In genomic region chr3:15859507-15860013, GRCh38 we compare ENCODE assay signal across 1 cellular context.
TF ChIP-seq lines count a peak whose summit lies in the region.

No MANE protein-coding gene starts in this region.

TF ChIP-seq in HepG2, 621 proteins besides CTCF, POLR2A, EP300 and RAD21 (continued from another document and continues in another):
- 0 out of 2 replicates have a peak, but pooled peaks have one; percentile 1 for TF ChIP-seq ARID4A (CRISPR knock-in tag; IDR thresholded peaks at IDR 0.05; ENCODE audit: borderline replicate concordance)
- no peak for TF ChIP-seq SMAD3 (CRISPR knock-in tag; IDR thresholded peaks at IDR 0.05)
- no peak for TF ChIP-seq RORA (CRISPR knock-in tag; IDR thresholded peaks at IDR 0.05)
- TF ChIP-seq ZFX (CRISPR knock-in tag; IDR thresholded peaks at IDR 0.05; ENCODE audit: low read depth), result no peak
- TF ChIP-seq RXRB (CRISPR knock-in tag; IDR thresholded peaks at IDR 0.05; ENCODE audit: borderline replicate concordance), result no peak
- no peak for TF ChIP-seq PHF20 (CRISPR knock-in tag; IDR thresholded peaks at IDR 0.05)
- TF ChIP-seq, protein P1, sequence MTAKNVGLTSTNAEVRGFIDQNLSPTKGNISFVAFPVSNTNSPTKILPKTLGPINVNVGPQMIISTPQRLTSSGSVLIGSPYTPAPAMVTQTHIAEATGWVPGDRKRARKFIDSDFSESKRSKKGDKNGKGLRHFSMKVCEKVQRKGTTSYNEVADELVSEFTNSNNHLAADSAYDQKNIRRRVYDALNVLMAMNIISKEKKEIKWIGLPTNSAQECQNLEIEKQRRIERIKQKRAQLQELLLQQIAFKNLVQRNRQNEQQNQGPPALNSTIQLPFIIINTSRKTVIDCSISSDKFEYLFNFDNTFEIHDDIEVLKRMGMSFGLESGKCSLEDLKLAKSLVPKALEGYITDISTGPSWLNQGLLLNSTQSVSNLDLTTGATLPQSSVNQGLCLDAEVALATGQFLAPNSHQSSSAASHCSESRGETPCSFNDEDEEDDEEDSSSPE (CRISPR knock-in tag; IDR thresholded peaks at IDR 0.05), result peak; percentile 66; the same call in 1 of the 2 replicates
- no peak for TF ChIP-seq ZNF430 (CRISPR knock-in tag; IDR thresholded peaks at IDR 0.05)
- TF ChIP-seq ZNF660 (CRISPR knock-in tag; IDR thresholded peaks at IDR 0.05; ENCODE audit: borderline replicate concordance, low read depth), result no peak
- TF ChIP-seq TP53 (CRISPR knock-in tag; conservative IDR thresholded peaks at IDR 0.05), result no peak
- TF ChIP-seq MAZ (IDR thresholded peaks at IDR 0.05; ENCODE audit: borderline replicate concordance, low read depth, low read length), result peak; percentile 41; the same call in 1 of the 2 replicates
- peak; percentile 83; the same call in 1 of the 2 replicates for TF ChIP-seq MAZ (CRISPR knock-in tag; IDR thresholded peaks at IDR 0.05; ENCODE audit: low read depth)
- no peak for TF ChIP-seq MEIS2 (CRISPR knock-in tag; IDR thresholded peaks at IDR 0.05)
- TF ChIP-seq SMAD9 (CRISPR knock-in tag; IDR thresholded peaks at IDR 0.05), result no peak
- TF ChIP-seq POLR2G (IDR thresholded peaks at IDR 0.05; ENCODE audit: low read depth, low read length), result peak; percentile 62
- no peak for TF ChIP-seq DNMT1 (CRISPR knock-in tag; IDR thresholded peaks at IDR 0.05)
- TF ChIP-seq NFYB (CRISPR knock-in tag; IDR thresholded peaks at IDR 0.05), result peak; percentile 83
- TF ChIP-seq HOXD1 (CRISPR knock-in tag; IDR thresholded peaks at IDR 0.05), result 0 out of 2 replicates have a peak, but pooled peaks have one; percentile 8
- TF ChIP-seq KMT2B (CRISPR knock-in tag; IDR thresholded peaks at IDR 0.05), result peak; percentile 65; the same call in 1 of the 2 replicates
- TF ChIP-seq ZNF451 (CRISPR knock-in tag; IDR thresholded peaks at IDR 0.05), result no peak
- no peak for TF ChIP-seq DPF2 (CRISPR knock-in tag; IDR thresholded peaks at IDR 0.05; ENCODE audit: borderline replicate concordance, low read depth)
- TF ChIP-seq ATF7-NPFF (CRISPR knock-in tag; IDR thresholded peaks at IDR 0.05; ENCODE audit: low read depth), result no peak
- TF ChIP-seq ISL2 (CRISPR knock-in tag; IDR thresholded peaks at IDR 0.05), result no peak; the same call in 1 of the 2 replicates
- no peak for TF ChIP-seq ZBTB3 (CRISPR knock-in tag; IDR thresholded peaks at IDR 0.05; ENCODE audit: borderline replicate concordance, low read depth)
- no peak for TF ChIP-seq CREM (IDR thresholded peaks at IDR 0.05)
- TF ChIP-seq CREM (CRISPR knock-in tag; IDR thresholded peaks at IDR 0.05), result no peak
- no peak for TF ChIP-seq ZBTB1 (CRISPR knock-in tag; IDR thresholded peaks at IDR 0.05; ENCODE audit: borderline replicate concordance)
- no peak for TF ChIP-seq SOX5 (CRISPR knock-in tag; IDR thresholded peaks at IDR 0.05; ENCODE audit: borderline replicate concordance)
- TF ChIP-seq RBM22 (optimal IDR thresholded peaks at IDR 0.05; ENCODE audit: low read length), result no peak
- TF ChIP-seq TFAP4 (IDR thresholded peaks at IDR 0.05; ENCODE audit: borderline replicate concordance, low read depth), result no peak
- 0 out of 2 replicates have a peak, but pooled peaks have one; percentile 11 for TF ChIP-seq HBP1 (CRISPR knock-in tag; IDR thresholded peaks at IDR 0.05; ENCODE audit: low read depth)
- TF ChIP-seq, protein P2, sequence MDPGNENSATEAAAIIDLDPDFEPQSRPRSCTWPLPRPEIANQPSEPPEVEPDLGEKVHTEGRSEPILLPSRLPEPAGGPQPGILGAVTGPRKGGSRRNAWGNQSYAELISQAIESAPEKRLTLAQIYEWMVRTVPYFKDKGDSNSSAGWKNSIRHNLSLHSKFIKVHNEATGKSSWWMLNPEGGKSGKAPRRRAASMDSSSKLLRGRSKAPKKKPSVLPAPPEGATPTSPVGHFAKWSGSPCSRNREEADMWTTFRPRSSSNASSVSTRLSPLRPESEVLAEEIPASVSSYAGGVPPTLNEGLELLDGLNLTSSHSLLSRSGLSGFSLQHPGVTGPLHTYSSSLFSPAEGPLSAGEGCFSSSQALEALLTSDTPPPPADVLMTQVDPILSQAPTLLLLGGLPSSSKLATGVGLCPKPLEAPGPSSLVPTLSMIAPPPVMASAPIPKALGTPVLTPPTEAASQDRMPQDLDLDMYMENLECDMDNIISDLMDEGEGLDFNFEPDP (CRISPR knock-in tag; conservative IDR thresholded peaks at IDR 0.05), result no peak
- TF ChIP-seq ZNF205 (CRISPR knock-in tag; IDR thresholded peaks at IDR 0.05), result no peak
- no peak for TF ChIP-seq FOXP4 (CRISPR knock-in tag; IDR thresholded peaks at IDR 0.05)
- TF ChIP-seq, protein P3, sequence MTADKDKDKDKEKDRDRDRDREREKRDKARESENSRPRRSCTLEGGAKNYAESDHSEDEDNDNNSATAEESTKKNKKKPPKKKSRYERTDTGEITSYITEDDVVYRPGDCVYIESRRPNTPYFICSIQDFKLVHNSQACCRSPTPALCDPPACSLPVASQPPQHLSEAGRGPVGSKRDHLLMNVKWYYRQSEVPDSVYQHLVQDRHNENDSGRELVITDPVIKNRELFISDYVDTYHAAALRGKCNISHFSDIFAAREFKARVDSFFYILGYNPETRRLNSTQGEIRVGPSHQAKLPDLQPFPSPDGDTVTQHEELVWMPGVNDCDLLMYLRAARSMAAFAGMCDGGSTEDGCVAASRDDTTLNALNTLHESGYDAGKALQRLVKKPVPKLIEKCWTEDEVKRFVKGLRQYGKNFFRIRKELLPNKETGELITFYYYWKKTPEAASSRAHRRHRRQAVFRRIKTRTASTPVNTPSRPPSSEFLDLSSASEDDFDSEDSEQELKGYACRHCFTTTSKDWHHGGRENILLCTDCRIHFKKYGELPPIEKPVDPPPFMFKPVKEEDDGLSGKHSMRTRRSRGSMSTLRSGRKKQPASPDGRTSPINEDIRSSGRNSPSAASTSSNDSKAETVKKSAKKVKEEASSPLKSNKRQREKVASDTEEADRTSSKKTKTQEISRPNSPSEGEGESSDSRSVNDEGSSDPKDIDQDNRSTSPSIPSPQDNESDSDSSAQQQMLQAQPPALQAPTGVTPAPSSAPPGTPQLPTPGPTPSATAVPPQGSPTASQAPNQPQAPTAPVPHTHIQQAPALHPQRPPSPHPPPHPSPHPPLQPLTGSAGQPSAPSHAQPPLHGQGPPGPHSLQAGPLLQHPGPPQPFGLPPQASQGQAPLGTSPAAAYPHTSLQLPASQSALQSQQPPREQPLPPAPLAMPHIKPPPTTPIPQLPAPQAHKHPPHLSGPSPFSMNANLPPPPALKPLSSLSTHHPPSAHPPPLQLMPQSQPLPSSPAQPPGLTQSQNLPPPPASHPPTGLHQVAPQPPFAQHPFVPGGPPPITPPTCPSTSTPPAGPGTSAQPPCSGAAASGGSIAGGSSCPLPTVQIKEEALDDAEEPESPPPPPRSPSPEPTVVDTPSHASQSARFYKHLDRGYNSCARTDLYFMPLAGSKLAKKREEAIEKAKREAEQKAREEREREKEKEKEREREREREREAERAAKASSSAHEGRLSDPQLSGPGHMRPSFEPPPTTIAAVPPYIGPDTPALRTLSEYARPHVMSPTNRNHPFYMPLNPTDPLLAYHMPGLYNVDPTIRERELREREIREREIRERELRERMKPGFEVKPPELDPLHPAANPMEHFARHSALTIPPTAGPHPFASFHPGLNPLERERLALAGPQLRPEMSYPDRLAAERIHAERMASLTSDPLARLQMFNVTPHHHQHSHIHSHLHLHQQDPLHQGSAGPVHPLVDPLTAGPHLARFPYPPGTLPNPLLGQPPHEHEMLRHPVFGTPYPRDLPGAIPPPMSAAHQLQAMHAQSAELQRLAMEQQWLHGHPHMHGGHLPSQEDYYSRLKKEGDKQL (CRISPR knock-in tag; IDR thresholded peaks at IDR 0.05; ENCODE audit: low read depth), result no peak
- no peak for TF ChIP-seq ZNF589 (CRISPR knock-in tag; conservative IDR thresholded peaks at IDR 0.05)
- peak; percentile 75; the same call in 1 of the 2 replicates for TF ChIP-seq KDM2A (CRISPR knock-in tag; IDR thresholded peaks at IDR 0.05; ENCODE audit: borderline replicate concordance, low read depth)
- TF ChIP-seq MATR3 (CRISPR knock-in tag; IDR thresholded peaks at IDR 0.05), result no peak
- no peak for TF ChIP-seq SNAPC5 (CRISPR knock-in tag; IDR thresholded peaks at IDR 0.05; ENCODE audit: borderline replicate concordance)
- 0 out of 2 replicates have a peak, but pooled peaks have one; percentile 2 for TF ChIP-seq ZBTB2 (CRISPR knock-in tag; IDR thresholded peaks at IDR 0.05; ENCODE audit: low read depth)
- no peak for TF ChIP-seq CBFB (CRISPR knock-in tag; IDR thresholded peaks at IDR 0.05)
- no peak for TF ChIP-seq JARID2 (CRISPR knock-in tag; IDR thresholded peaks at IDR 0.05; ENCODE audit: insufficient replicate concordance)
